Comparison of ENCODE assay signal across 9 cellular contexts in the genomic region with DNA sequence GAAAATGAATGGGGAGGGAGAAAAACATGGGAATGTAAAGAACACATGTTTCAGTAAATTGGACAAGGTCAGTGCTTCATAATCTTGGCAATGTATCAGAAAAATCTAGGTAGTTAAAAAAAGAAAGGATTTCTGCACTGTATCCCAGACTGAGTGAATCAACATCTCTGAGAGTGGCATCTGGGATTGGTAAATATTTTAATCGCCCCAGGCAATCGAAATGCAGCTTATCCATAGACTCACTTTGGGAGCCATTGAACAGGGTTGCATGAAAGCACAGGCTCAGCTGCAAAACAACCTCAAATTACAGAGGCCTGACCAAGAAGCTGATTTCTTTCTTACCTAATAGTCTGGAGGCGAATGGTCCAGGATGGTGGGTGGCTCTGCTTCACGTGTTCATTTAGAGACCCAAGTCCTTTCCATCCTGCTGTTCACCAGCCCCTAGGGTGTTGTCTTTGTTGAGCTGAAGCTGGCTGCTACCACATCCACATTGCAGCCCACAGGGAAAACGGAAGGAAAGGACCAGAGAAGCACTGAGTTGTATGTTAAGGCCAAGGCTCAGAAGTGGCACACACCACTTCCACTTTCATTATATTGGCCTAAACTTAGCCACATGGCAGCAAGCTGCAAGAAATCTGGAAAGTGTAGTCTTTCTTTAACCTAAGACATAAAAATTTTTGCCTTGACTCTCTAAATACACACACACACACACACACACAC. TPM values are rescaled to one million over a fixed set of nuclear protein-coding genes. Genes with fewer than 3 reads are reported as not detected.
DNase-seq lines count a peak whose midpoint lies in the region; ATAC-seq, FAIRE-seq and TF ChIP-seq lines count a peak whose summit lies in the region.
"Had no signal": no experiment of that assay in that cellular context is flagged by ENCODE, and none has a peak within 500 bp of the region (broad histone marks: within the 10 kb centered on the region; RNA-seq: fewer than 3 reads in every experiment).

No MANE protein-coding gene starts in this region.

- peak; percentile 61 for ATAC-seq in GM21423 (IDR thresholded peaks at IDR 0.05; ENCODE audit: unreplicated experiment)
- peak; percentile 57 for ATAC-seq in HG03460 (IDR thresholded peaks at IDR 0.05; ENCODE audit: unreplicated experiment)

- CTCF ChIA-PET in activated CD4-positive, alpha-beta memory T cell treated with anti-CD3 and anti-CD28 coated beads for 36 hours (lab: Charles Lee): no interaction called here

- H3K36me3 Mint-ChIP-seq in mesothelial cell of epicardium: no peaks in the 10 kb centered on the region
- no peaks in the 10 kb centered on the region for H3K36me3 Mint-ChIP-seq in activated CD4-positive, alpha-beta memory T cell treated with anti-CD3 and anti-CD28 coated beads for 36 hours

- H3K4me3 Mint-ChIP-seq in mesothelial cell of epicardium: no peak overlapping the region
- no peak overlapping the region for H3K4me3 Mint-ChIP-seq in activated CD4-positive, alpha-beta memory T cell treated with anti-CD3 and anti-CD28 coated beads for 36 hours

- POLR2A ChIA-PET in activated CD4-positive, alpha-beta memory T cell treated with anti-CD3 and anti-CD28 coated beads for 36 hours (lab: Charles Lee): no interaction called here

- H3K27me3 Mint-ChIP-seq in mesothelial cell of epicardium (ENCODE audit: low read depth): no peaks in the 10 kb centered on the region
- peaks cover 10% of the 10 kb centered on the region for H3K27me3 Mint-ChIP-seq in activated CD4-positive, alpha-beta memory T cell treated with anti-CD3 and anti-CD28 coated beads for 36 hours

- H3K9me3 Mint-ChIP-seq in mesothelial cell of epicardium: peaks cover 9% of the 10 kb centered on the region
- no peaks in the 10 kb centered on the region for H3K9me3 Mint-ChIP-seq in activated CD4-positive, alpha-beta memory T cell treated with anti-CD3 and anti-CD28 coated beads for 36 hours

- peak; percentile 90 for FAIRE-seq in GM12891 (lab: Jason Lieb, UNC)

- peaks cover 14% of the 10 kb centered on the region for H3K4me1 Mint-ChIP-seq in mesothelial cell of epicardium
- no peaks in the 10 kb centered on the region for H3K4me1 Mint-ChIP-seq in activated CD4-positive, alpha-beta memory T cell treated with anti-CD3 and anti-CD28 coated beads for 36 hours (ENCODE audit: low read depth)

- TF ChIP-seq CTCF in mesothelial cell of epicardium (IDR thresholded peaks at IDR 0.05; ENCODE audit: unreplicated experiment): no peak

- no peak overlapping the region for H3K27ac Mint-ChIP-seq in mesothelial cell of epicardium
- H3K27ac Mint-ChIP-seq in activated CD4-positive, alpha-beta memory T cell treated with anti-CD3 and anti-CD28 coated beads for 36 hours: no peak overlapping the region

- DNase-seq in GM12891 (ENCODE audit: insufficient read length, low spot score): no peak
- DNase-seq in fibroblast of peridontal ligament (ENCODE audit: extremely low read depth): peak; percentile 27
- DNase-seq in mesothelial cell of epicardium (ENCODE audit: low spot score in 2 of 2, unreplicated experiment in 2 of 2): no peak
- DNase-seq in DMS153 treated with DMSO at 0.1 percent for 48 hours (lab: John Stamatoyannopoulos, UW; ENCODE audit: unreplicated experiment): no peak
- no peak for DNase-seq in activated CD4-positive, alpha-beta memory T cell treated with anti-CD3 and anti-CD28 coated beads for 36 hours
- no peak for DNase-seq in amniotic stem cell (lab: John Stamatoyannopoulos, UW)

- no peak for TF ChIP-seq POLR2A in GM12891 (IDR thresholded peaks at IDR 0.05; ENCODE audit: low read depth, low read length)

- intact Hi-C loops in activated CD4-positive, alpha-beta memory T cell treated with anti-CD3 and anti-CD28 coated beads for 36 hours (cut with micrococcal nuclease): no loop called here

TF ChIP-seq in GM12891, 5 proteins besides CTCF, POLR2A, EP300 and RAD21:
- no peak for TF ChIP-seq POLR2AphosphoS5 (IDR thresholded peaks at IDR 0.05; ENCODE audit: low read depth, low read length)
- TF ChIP-seq POU2F2 (IDR thresholded peaks at IDR 0.05; ENCODE audit: low read depth, low read length): no peak
- TF ChIP-seq PAX5 (IDR thresholded peaks at IDR 0.05; ENCODE audit: insufficient read depth, low read length, severe bottlenecking): no peak
- peak; percentile 49 for TF ChIP-seq SPI1 (IDR thresholded peaks at IDR 0.05; ENCODE audit: low read depth, low read length)
- no peak for TF ChIP-seq TAF1 (IDR thresholded peaks at IDR 0.05; ENCODE audit: low read depth, low read length)

RNA-seq across cellular contexts. Expression of a gene that starts 59.0 kb away (rescaled TPM):
- polyA plus RNA-seq in GM12891 (2012; ENCODE audit: low read depth, missing spikeins): not detected
- not detected in 3 replicates for total RNA-seq in mesothelial cell of epicardium
- total RNA-seq in activated CD4-positive, alpha-beta memory T cell treated with anti-CD3 and anti-CD28 coated beads for 36 hours: not detected
- total RNA-seq: Daoy had no signal
